8 cellular contexts compared by ENCODE assay signal in genomic region chr19:7516281-7516862, GRCh38. TPM values are rescaled to one million over a fixed set of nuclear protein-coding genes. Genes with fewer than 3 reads are reported as not detected.
A peak's percentile ranks its signal among the peaks of the same experiment; 100 is the strongest.
DNase-seq lines count a peak whose midpoint lies in the region; TF ChIP-seq lines count a peak whose summit lies in the region.

No MANE protein-coding gene starts in this region.

- peaks cover 14% of the 10 kb centered on the region; the same call in 1 of the 2 replicates for H3K27me3 ChIP-seq in KMS-11 (ENCODE audit: insufficient read depth, low read depth)
- H3K27me3 ChIP-seq in dorsolateral prefrontal cortex: no peaks in the 10 kb centered on the region

- H3K36me3 Mint-ChIP-seq in nephron (ENCODE audit: low read depth): peaks cover 19% of the 10 kb centered on the region

- no peaks in the 10 kb centered on the region for H3K36me3 ChIP-seq in KMS-11 (ENCODE audit: insufficient read depth)

- H3K27ac Mint-ChIP-seq in nephron: peak overlapping the region; percentile 96 to 99 (median 98)

- H3K27ac ChIP-seq in KMS-11: no peak overlapping the region
- peak overlapping the region; percentile 74 to 98 (median 94) for H3K27ac ChIP-seq in dorsolateral prefrontal cortex

- no peak overlapping the region for H3K4me3 ChIP-seq in KMS-11 (IDR thresholded peaks at IDR 0.05; ENCODE audit: insufficient read depth, low read depth, low read length)
- H3K4me3 ChIP-seq in dorsolateral prefrontal cortex: peak overlapping the region; percentile 64 to 93 (median 82)

- peak overlapping the region; percentile 90 to 96 (median 94) for H3K4me3 Mint-ChIP-seq in nephron

- intact Hi-C loops in dorsolateral prefrontal cortex (cut with DNase I): loop anchor here in 1 of 2 donors (2.0 kb wide), 1 partner anchor 14 kb away; no protein-coding TSS in a partner anchor

- peaks cover 27% of the 10 kb centered on the region for H3K4me1 Mint-ChIP-seq in nephron

- no peak overlapping the region; the same call in 1 of the 2 replicates for H2AFZ ChIP-seq in KMS-11 (ENCODE audit: low read depth)

- no peak for TF ChIP-seq CTCF in KMS-11 (conservative IDR thresholded peaks at IDR 0.05; ENCODE audit: low read depth, low read length)
- TF ChIP-seq CTCF in dorsolateral prefrontal cortex (IDR thresholded peaks at IDR 0.05 in 54 of 56, conservative IDR thresholded peaks at IDR 0.05 in 2 of 56; ENCODE audit: low read depth in 1 of 56, partially characterized antibody in 56 of 56): no peak
- no peak for TF ChIP-seq CTCF in nephron (IDR thresholded peaks at IDR 0.05; ENCODE audit: unreplicated experiment in 3 of 3)

- H3K4me2 ChIP-seq in KMS-11: peak overlapping the region; percentile 71

- TF ChIP-seq POLR2A in erythroblast (IDR thresholded peaks at IDR 0.05; ENCODE audit: low read length): no peak

- no peaks in the 10 kb centered on the region for H4K20me1 ChIP-seq in KMS-11 (ENCODE audit: insufficient read depth)

- peaks cover 5% of the 10 kb centered on the region for H3K27me3 Mint-ChIP-seq in nephron (ENCODE audit: low read depth)

- H3K9me3 Mint-ChIP-seq in nephron: no peaks in the 10 kb centered on the region

- H3K4me1 ChIP-seq in KMS-11 (ENCODE audit: low read depth, poor library complexity, severe bottlenecking): no peaks in the 10 kb centered on the region

- peak overlapping the region; percentile 52; the same call in 1 of the 2 replicates for H3K9ac ChIP-seq in KMS-11

- DNase-seq in AG20443 (ENCODE audit: low spot score) (peak; percentile 43), dorsolateral prefrontal cortex (peak in 1 of 10 donors; percentile 45), NCI-H774 (lab: John Stamatoyannopoulos, UW) (no peak), occipital lobe (lab: John Stamatoyannopoulos, UW) (no peak), erythroblast (lab: John Stamatoyannopoulos, UW) (no peak)
- no peak for DNase-seq in activated effector memory CD4-positive, alpha-beta T cell treated with anti-CD3 and anti-CD28 coated beads, Interleukin-2, amount 50 U/mL, for 16 hours

- no peaks in the 10 kb centered on the region for H3K79me2 ChIP-seq in KMS-11 (ENCODE audit: insufficient read depth, low read depth)

RNA-seq across cellular contexts. Expression of gene ZNF358, which starts 0.5 kb away (rescaled TPM):
- total RNA-seq in dorsolateral prefrontal cortex (100 to 1,000 TPM in 76 of 120 experiments, 10 to 100 TPM in 44; 69.6 to 225 (median 107) TPM), occipital lobe (9.0 TPM)

RNA-seq across cellular contexts. Expression of gene MCOLN1, which starts 6.1 kb away (rescaled TPM):
- total RNA-seq in dorsolateral prefrontal cortex: 10 to 100 TPM; 21.1 to 64.6 (median 33.5) TPM
- total RNA-seq in occipital lobe: 9.8 TPM

RNA-seq across cellular contexts. Expression of gene PNPLA6, which starts 19.1 kb away (rescaled TPM):
- total RNA-seq in dorsolateral prefrontal cortex (100 to 1,000 TPM; 131 to 340 (median 192) TPM), occipital lobe (49.0 TPM)

RNA-seq across cellular contexts. Expression of gene PEX11G, which starts 27.5 kb away (rescaled TPM):
- total RNA-seq in dorsolateral prefrontal cortex (1 to 10 TPM in 117 of 120 experiments, under 1 TPM in 3; 0.77 to 8.8 (median 3.2) TPM), occipital lobe (0.94 TPM)
